In the genomic region with DNA sequence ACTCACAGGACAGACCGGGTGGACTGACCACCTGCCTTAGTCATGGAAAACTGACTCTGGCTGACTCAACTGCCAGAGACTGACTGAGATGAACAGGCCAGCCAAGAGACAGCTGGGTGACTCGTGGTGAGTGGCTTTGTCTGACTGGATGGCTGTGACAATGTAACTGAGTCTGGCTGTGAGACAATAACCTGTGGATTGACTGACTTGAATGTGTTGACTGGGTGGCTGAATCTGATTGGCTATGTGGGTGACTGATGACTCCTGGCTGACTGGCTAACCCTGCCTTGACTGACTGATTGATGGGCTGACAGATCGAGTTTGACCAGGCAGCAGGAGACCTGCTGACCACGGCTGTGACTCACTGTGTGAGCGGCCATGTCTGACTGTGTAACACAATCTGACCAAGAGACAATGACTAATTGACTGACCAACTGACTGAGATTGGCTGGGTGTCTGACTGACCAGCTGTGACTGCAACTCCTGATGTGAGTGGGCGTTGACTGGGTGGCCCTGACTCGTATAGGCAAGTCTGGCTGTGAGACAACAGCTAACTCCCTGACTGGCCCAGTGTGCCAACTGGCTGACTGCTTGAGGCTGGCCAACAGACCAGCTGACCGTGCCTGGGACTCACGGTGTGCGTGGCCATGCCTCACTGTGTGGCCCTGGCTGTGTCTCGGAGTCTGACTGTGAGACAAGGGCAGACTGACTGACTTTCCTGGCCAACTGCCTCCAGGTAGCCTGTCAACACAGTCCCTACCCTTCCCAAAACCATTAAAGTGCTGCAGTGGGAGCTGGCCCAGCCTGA, we compare ENCODE assay signal across 8 cellular contexts.
DNase-seq lines count a peak whose midpoint lies in the region; ATAC-seq lines count a peak whose summit lies in the region.

No MANE protein-coding gene starts in this region.

- peak; percentile 41 for ATAC-seq in HG02759 (IDR thresholded peaks at IDR 0.05; ENCODE audit: unreplicated experiment)

- intact Hi-C loops in activated CD4-positive, alpha-beta T cell treated with anti-CD3 and anti-CD28 coated beads, Interleukin-2, amount 10 ng/mL, durations not matched to agents 24 days and 14 days (cut with micrococcal nuclease): loop anchor here (1.0 to 2.0 kb wide), 9 partner anchors 88 to 483 kb away; no protein-coding TSS in a partner anchor

- DNase-seq in AG08395 (ENCODE audit: low spot score) (peak; percentile 89), glomerular endothelial cell (ENCODE audit: extremely low read depth, low read depth, low spot score) (peak; percentile 31), NOMO-1 treated with DMSO at 0.1 percent for 48 hours (lab: John Stamatoyannopoulos, UW; ENCODE audit: unreplicated experiment) (no peak), cerebellum (ENCODE audit: low spot score) (no peak), NCI-H1105 treated with DMSO at 0.1 percent for 48 hours (lab: John Stamatoyannopoulos, UW) (no peak)
- DNase-seq in activated CD4-positive, alpha-beta T cell treated with anti-CD3 and anti-CD28 coated beads, Interleukin-2, amount 10 ng/mL, durations not matched to agents 24 days and 14 days: peak; percentile 72
- peak; percentile 73 to 78 for DNase-seq in stimulated activated CD4-positive, alpha-beta T cell treated with anti-CD3 and anti-CD28 coated beads, Interleukin-15, amount 100 ng/mL, for 48 hours (ENCODE audit: low read depth in 2 of 2)

- no peak overlapping the region for H3K4me3 Mint-ChIP-seq in activated CD4-positive, alpha-beta T cell treated with anti-CD3 and anti-CD28 coated beads, Interleukin-2, amount 10 ng/mL, durations not matched to agents 24 days and 14 days

- H3K36me3 Mint-ChIP-seq in activated CD4-positive, alpha-beta T cell treated with anti-CD3 and anti-CD28 coated beads, Interleukin-2, amount 10 ng/mL, durations not matched to agents 24 days and 14 days (ENCODE audit: low read depth): no peaks in the 10 kb centered on the region

- H3K27me3 Mint-ChIP-seq in activated CD4-positive, alpha-beta T cell treated with anti-CD3 and anti-CD28 coated beads, Interleukin-2, amount 10 ng/mL, durations not matched to agents 24 days and 14 days: no peaks in the 10 kb centered on the region

- no peaks in the 10 kb centered on the region for H3K9me3 Mint-ChIP-seq in activated CD4-positive, alpha-beta T cell treated with anti-CD3 and anti-CD28 coated beads, Interleukin-2, amount 10 ng/mL, durations not matched to agents 24 days and 14 days

- no peak overlapping the region for H3K27ac Mint-ChIP-seq in activated CD4-positive, alpha-beta T cell treated with anti-CD3 and anti-CD28 coated beads, Interleukin-2, amount 10 ng/mL, durations not matched to agents 24 days and 14 days

- H3K4me1 Mint-ChIP-seq in activated CD4-positive, alpha-beta T cell treated with anti-CD3 and anti-CD28 coated beads, Interleukin-2, amount 10 ng/mL, durations not matched to agents 24 days and 14 days: peaks cover 29% of the 10 kb centered on the region

Comparison
In these comparisons a context has a peak if more than half of its experiments do, and no peak if none do; other contexts are left out.
1. DNase-seq: peak in AG08395 (single experiment), activated CD4-positive, alpha-beta T cell treated with anti-CD3 and anti-CD28 coated beads, Interleukin-2, amount 10 ng/mL, durations not matched to agents 24 days and 14 days (single experiment), glomerular endothelial cell (single experiment) and stimulated activated CD4-positive, alpha-beta T cell treated with anti-CD3 and anti-CD28 coated beads, Interleukin-15, amount 100 ng/mL, for 48 hours (2 of 2); none in NOMO-1 treated with DMSO at 0.1 percent for 48 hours (single experiment), cerebellum (single experiment) and NCI-H1105 treated with DMSO at 0.1 percent for 48 hours (single experiment).